ENCODE assay signal across 8 cellular contexts in the genomic region with DNA sequence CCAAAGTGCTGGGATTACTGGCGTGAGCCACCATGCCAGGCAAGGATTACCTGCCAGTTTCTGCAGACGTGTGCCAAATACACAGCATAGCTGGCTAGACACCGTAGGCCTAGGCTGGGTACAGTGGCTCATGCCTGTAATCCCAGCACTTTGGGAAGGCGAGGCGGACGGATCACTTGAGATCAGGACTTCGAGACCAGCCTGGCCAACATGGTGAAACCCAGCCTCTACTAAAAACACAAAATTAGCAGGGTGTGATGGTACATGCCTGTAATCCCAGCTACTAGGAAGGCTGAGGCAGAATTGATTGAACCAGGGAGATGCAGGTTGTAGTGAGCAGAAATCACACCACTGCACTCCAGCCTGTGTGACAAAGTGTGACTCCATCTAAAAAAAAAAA. TPM values are rescaled to one million over a fixed set of nuclear protein-coding genes. Genes with fewer than 3 reads are reported as not detected.
DNase-seq lines count a peak whose midpoint lies in the region; TF ChIP-seq lines count a peak whose summit lies in the region.

No MANE protein-coding gene starts in this region.

- H3K27me3 ChIP-seq in WERI-Rb-1 (ENCODE audit: insufficient read depth, low read depth, severe bottlenecking) (no peaks in the 10 kb centered on the region), smooth muscle cell (ENCODE audit: low read depth) (no peaks in the 10 kb centered on the region)

- peaks cover 18% of the 10 kb centered on the region for H3K79me2 ChIP-seq in smooth muscle cell (ENCODE audit: low read depth)

- DNase-seq in DMS 273 (lab: John Stamatoyannopoulos, UW; ENCODE audit: unreplicated experiment) = peak; percentile 45
- no peak for DNase-seq in DMS 273 treated with DMSO at 0.1 percent for 48 hours (lab: John Stamatoyannopoulos, UW)
- no peak for DNase-seq in WERI-Rb-1
- no peak for DNase-seq in foreskin fibroblast
- DNase-seq in smooth muscle cell (lab: John Stamatoyannopoulos, UW; ENCODE audit: unreplicated experiment) = no peak
- DNase-seq in NCI-H1694 (lab: John Stamatoyannopoulos, UW) = no peak
- no peak for DNase-seq in NK-92 treated with Interleukin-12 subunit alpha and Interleukin-12 subunit beta, amount 100 ng/mL, for 24 hours (lab: John Stamatoyannopoulos, UW)
- DNase-seq in GM19240 (ENCODE audit: insufficient read length, low spot score) = no peak

- no peak overlapping the region for H2AFZ ChIP-seq in smooth muscle cell (ENCODE audit: low read depth)

- peak overlapping the region; percentile 77 for H3K4me3 ChIP-seq in WERI-Rb-1 (ENCODE audit: low read depth, low read length)
- peak overlapping the region; percentile 83 to 96 for H3K4me3 ChIP-seq in foreskin fibroblast (ENCODE audit: low read depth in 1 of 2, low read length in 2 of 2)
- H3K4me3 ChIP-seq in smooth muscle cell = peak overlapping the region; percentile 94

- peaks cover 5% of the 10 kb centered on the region for H3K4me1 ChIP-seq in smooth muscle cell (ENCODE audit: low read depth)

- no peaks in the 10 kb centered on the region for H3K9me3 ChIP-seq in WERI-Rb-1 (ENCODE audit: severe bottlenecking)
- no peaks in the 10 kb centered on the region for H3K9me3 ChIP-seq in smooth muscle cell (replicated peaks; ENCODE audit: low read depth)

- H3F3A ChIP-seq in smooth muscle cell (ENCODE audit: low read depth) = peaks cover 17% of the 10 kb centered on the region

- peak overlapping the region; percentile 87 for H3K4me2 ChIP-seq in smooth muscle cell

- H3K27ac ChIP-seq in WERI-Rb-1 (peak overlapping the region; percentile 96), smooth muscle cell (ENCODE audit: low read depth) (no peak overlapping the region)

- H3K36me3 ChIP-seq in WERI-Rb-1 (peaks cover 48% of the 10 kb centered on the region), smooth muscle cell (ENCODE audit: low read depth) (no peaks in the 10 kb centered on the region)

- WGBS in smooth muscle cell (ENCODE audit: low lambda C conversion rate) = 93% methylated on average over 7 of the region's 7 CpGs

- peak overlapping the region; percentile 94 for H3K9ac ChIP-seq in smooth muscle cell (ENCODE audit: low read depth)

- TF ChIP-seq CTCF in WERI-Rb-1 (IDR thresholded peaks at IDR 0.05; ENCODE audit: low read depth, low read length) = no peak
- TF ChIP-seq CTCF in foreskin fibroblast (IDR thresholded peaks at IDR 0.05; ENCODE audit: low read depth, low read length) = no peak
- TF ChIP-seq CTCF in smooth muscle cell (IDR thresholded peaks at IDR 0.05; ENCODE audit: borderline replicate concordance, insufficient read depth, poor library complexity, severe bottlenecking) = no peak

- H4K20me1 ChIP-seq in smooth muscle cell (ENCODE audit: low read depth) = no peaks in the 10 kb centered on the region

RNA-seq across cellular contexts. Expression of gene RFC2, which starts 0.9 kb away (rescaled TPM):
- 12.9 and 29.4 TPM in 2 replicates for total RNA-seq in smooth muscle cell
- polyA plus RNA-seq in smooth muscle cell = 20.5 and 28.9 TPM in 2 replicates

RNA-seq across cellular contexts. Expression of gene CLIP2, which starts 35.9 kb away (rescaled TPM):
- 12.1 and 19.4 TPM in 2 replicates for total RNA-seq in smooth muscle cell
- polyA plus RNA-seq in smooth muscle cell = 15.6 and 23.3 TPM in 2 replicates

RNA-seq across cellular contexts. Expression of gene LAT2, which starts 43.5 kb away (rescaled TPM):
- total RNA-seq in smooth muscle cell = 0.54 TPM in 1 of 2 replicates, not detected in the other
- polyA plus RNA-seq in smooth muscle cell = 0.39 TPM in 1 of 2 replicates, not detected in the other
